8 cellular contexts compared by ENCODE assay signal in the genomic region with DNA sequence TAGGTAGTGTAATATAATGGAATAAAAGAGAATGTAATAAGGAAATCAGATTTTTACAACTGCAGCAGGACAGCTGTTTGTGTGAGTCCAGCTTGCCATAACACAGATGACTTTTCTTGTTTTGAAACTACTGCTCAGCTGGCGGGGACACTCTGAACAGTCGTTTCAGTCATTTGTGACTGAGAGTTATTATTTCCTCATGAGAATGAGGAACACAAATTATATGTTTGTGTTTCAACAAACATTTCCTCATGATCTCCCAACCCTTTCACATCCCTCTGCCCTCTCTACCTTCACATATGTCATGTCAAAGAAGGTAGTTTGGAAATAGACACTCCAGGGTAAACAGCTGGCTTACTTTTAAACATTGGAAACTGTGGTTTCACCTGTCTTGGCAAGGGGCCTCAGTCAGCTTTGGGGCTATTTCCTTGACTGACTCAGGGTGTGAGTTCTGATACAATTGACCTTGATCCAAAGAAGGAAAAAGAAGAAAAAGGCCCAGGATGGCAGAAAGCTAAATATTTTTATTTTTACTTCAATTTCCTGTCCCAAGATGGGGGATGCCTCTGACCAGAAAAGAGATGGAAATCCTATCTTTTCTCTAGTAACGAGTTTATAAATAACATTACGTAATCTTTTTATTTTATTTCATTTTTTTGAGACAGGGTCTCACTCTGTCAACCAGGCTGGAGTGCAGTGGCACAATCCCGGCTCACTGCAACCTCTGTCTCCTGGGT. TPM values are rescaled to one million over a fixed set of nuclear protein-coding genes. Genes with fewer than 3 reads are reported as not detected.
A peak's percentile ranks its signal among the peaks of the same experiment; 100 is the strongest.
DNase-seq lines count a peak whose midpoint lies in the region; ATAC-seq, FAIRE-seq and TF ChIP-seq lines count a peak whose summit lies in the region.

No MANE protein-coding gene starts in this region.

- H3K27ac Mint-ChIP-seq in T-cell, result peak overlapping the region; percentile 98 to 99
- peak overlapping the region; percentile 98 for H3K27ac Mint-ChIP-seq in stimulated activated naive CD8-positive, alpha-beta T cell treated with anti-CD3 and anti-CD28 coated beads, Interleukin-15, Interleukin-2, amounts not matched to agents 100 ng/mL and 50 ng/mL, for 24 hours

- DNase-seq in AG09309 (ENCODE audit: low read depth) (no peak), T-cell (no peak), heart right ventricle (no peak), D721Med (ENCODE audit: insufficient read length, low spot score) (no peak), head of caudate nucleus (no peak)

- TF ChIP-seq CTCF in AG09309 (IDR thresholded peaks at IDR 0.05; ENCODE audit: control insufficient read depth, insufficient read depth, low read depth, low read length, missing control alignments) (no peak), heart right ventricle (IDR thresholded peaks at IDR 0.05) (no peak), D721Med (IDR thresholded peaks at IDR 0.05; ENCODE audit: insufficient read depth, missing control alignments) (no peak)

- intact Hi-C loops in heart right ventricle (cut with DNase I) (loop anchor here in 3 of 10 donors (5.0 to 10.0 kb wide), 3 partner anchors 90 to 113 kb away; a partner anchor contains a TSS), head of caudate nucleus (cut with DNase I) (no loop called here)

- H3K4me1 ChIP-seq in heart right ventricle, result peaks cover 0 to 41% (median 19%) of the 10 kb centered on the region in 9 donors

- no peak for FAIRE-seq in D721Med (lab: Jason Lieb, UNC)

- H3K36me3 ChIP-seq in heart right ventricle, result peaks cover 0 to 19% (median 0%) of the 10 kb centered on the region in 9 donors

- peak; percentile 66 for ATAC-seq in GM19324 (IDR thresholded peaks at IDR 0.05; ENCODE audit: low FRiP score, unreplicated experiment)
- ATAC-seq in HG03354 (IDR thresholded peaks at IDR 0.05; ENCODE audit: poor library complexity, severe bottlenecking, unreplicated experiment), result peak; percentile 82
- ATAC-seq in T-cell (replicated peaks in 1 of 4), result peak in 3 of 4 experiments; percentile 9 to 25 (median 9)
- peak in 4 of 8 donors; percentile 13 to 38 (median 28) for ATAC-seq in heart right ventricle

- H3K9me3 ChIP-seq in heart right ventricle, result peaks cover 0 to 9% (median 0%) of the 10 kb centered on the region in 11 donors

- peaks cover 28% of the 10 kb centered on the region for H3K36me3 Mint-ChIP-seq in T-cell
- H3K36me3 Mint-ChIP-seq in stimulated activated naive CD8-positive, alpha-beta T cell treated with anti-CD3 and anti-CD28 coated beads, Interleukin-15, Interleukin-2, amounts not matched to agents 100 ng/mL and 50 ng/mL, for 24 hours (ENCODE audit: low read depth), result peaks cover 37% of the 10 kb centered on the region

- CTCF ChIA-PET in T-cell (lab: Charles Lee), result interaction anchor here in 1 of 2 donors (0.5 to 1.3 kb wide), 2 partner anchors 9 to 73 kb away, joined by 3 read pairs; no protein-coding TSS in a partner anchor

- no peaks in the 10 kb centered on the region for H3K27me3 ChIP-seq in heart right ventricle

- peaks cover 81 to 88% (median 85%) of the 10 kb centered on the region in 3 donors for H3K4me1 Mint-ChIP-seq in T-cell
- peaks cover 75% of the 10 kb centered on the region for H3K4me1 Mint-ChIP-seq in stimulated activated naive CD8-positive, alpha-beta T cell treated with anti-CD3 and anti-CD28 coated beads, Interleukin-15, Interleukin-2, amounts not matched to agents 100 ng/mL and 50 ng/mL, for 24 hours (ENCODE audit: low read depth)

- H3K4me3 ChIP-seq in AG09309 (ENCODE audit: control insufficient read depth, low read depth, low read length) (peak overlapping the region; percentile 37), heart right ventricle (peak overlapping the region; percentile 9 to 65 (median 54))

- POLR2A ChIA-PET in T-cell (lab: Charles Lee), result interaction anchor here in 1 of 2 donors (0.6 to 0.7 kb wide), 3 partner anchors 65 to 375 kb away, joined by 3 to 9 read pairs (median 3); no protein-coding TSS in a partner anchor

- peak overlapping the region; percentile 90 to 94 (median 92) for H3K4me3 Mint-ChIP-seq in T-cell
- peak overlapping the region; percentile 94 for H3K4me3 Mint-ChIP-seq in stimulated activated naive CD8-positive, alpha-beta T cell treated with anti-CD3 and anti-CD28 coated beads, Interleukin-15, Interleukin-2, amounts not matched to agents 100 ng/mL and 50 ng/mL, for 24 hours

- no peaks in the 10 kb centered on the region for H3K27me3 Mint-ChIP-seq in T-cell
- H3K27me3 Mint-ChIP-seq in stimulated activated naive CD8-positive, alpha-beta T cell treated with anti-CD3 and anti-CD28 coated beads, Interleukin-15, Interleukin-2, amounts not matched to agents 100 ng/mL and 50 ng/mL, for 24 hours, result no peaks in the 10 kb centered on the region

- peak overlapping the region in 9 of 10 donors; percentile 54 to 97 (median 83) for H3K27ac ChIP-seq in heart right ventricle

- H3K9me3 Mint-ChIP-seq in T-cell, result no peaks in the 10 kb centered on the region
- H3K9me3 Mint-ChIP-seq in stimulated activated naive CD8-positive, alpha-beta T cell treated with anti-CD3 and anti-CD28 coated beads, Interleukin-15, Interleukin-2, amounts not matched to agents 100 ng/mL and 50 ng/mL, for 24 hours, result no peaks in the 10 kb centered on the region

- 65 to 71% methylated on average over 5 of the region's 5 CpGs for WGBS in heart right ventricle, 2 donors

RNA-seq across cellular contexts. Expression of a gene that starts 0.6 kb away (rescaled TPM):
- total RNA-seq in T-cell (100 to 1,000 TPM in 1 of 5 donors, 10 to 100 TPM in 4; 80.8 to 104 (median 82.0) TPM), heart right ventricle (10 to 100 TPM in 1 of 10 donors, 1 to 10 TPM in 9; 3.0 to 10.8 (median 4.4) TPM)
- 10 to 100 TPM in 1 of 2 donors, 1 to 10 TPM in 1; 2.5 to 10.5 TPM for polyA plus RNA-seq in heart right ventricle

Comparison
In these comparisons a context has a peak if more than half of its experiments do, and no peak if none do; other contexts are left out.
1. RNA of a gene that starts 0.6 kb away (total RNA-seq): 80.8 to 104 TPM in T-cell; 3.0 to 10.8 TPM in heart right ventricle; every median in the first group is over 4 times any median in the second.